Comparison of ENCODE assay signal across 10 cellular contexts in the genomic region with DNA sequence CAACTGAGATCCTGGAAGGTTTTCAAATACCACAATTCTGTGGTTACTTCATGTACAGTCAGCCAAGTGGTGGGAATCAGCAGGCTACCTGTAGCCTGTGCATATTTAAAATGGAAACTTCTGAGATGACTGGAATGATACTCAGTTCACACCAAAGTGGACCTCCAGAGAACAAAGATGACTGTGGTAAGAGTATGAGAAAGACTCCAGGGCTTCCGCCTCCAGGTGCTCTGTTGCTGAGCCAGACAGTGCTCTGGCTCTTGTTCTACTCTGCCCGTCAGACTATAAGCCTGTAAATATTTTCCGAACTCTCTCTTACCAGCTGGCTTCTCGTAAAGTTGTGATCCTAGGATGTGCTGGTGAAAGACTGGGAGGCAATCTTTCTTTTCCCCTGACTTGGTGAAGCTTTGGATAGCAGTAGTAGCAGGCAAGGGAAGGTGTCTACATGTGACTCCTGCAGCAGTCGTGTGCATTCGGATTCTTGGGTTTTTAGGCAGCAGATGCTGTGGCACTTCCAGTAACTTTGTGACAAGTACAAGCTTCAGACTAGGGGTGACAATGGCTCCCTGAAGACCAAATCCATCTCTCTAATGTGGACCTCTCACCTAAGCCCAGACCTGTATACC. TPM values are rescaled to one million over a fixed set of nuclear protein-coding genes. Genes with fewer than 3 reads are reported as not detected.
DNase-seq lines count a peak whose midpoint lies in the region; ATAC-seq, FAIRE-seq and TF ChIP-seq lines count a peak whose summit lies in the region.
"Had no signal": no experiment of that assay in that cellular context is flagged by ENCODE, and none has a peak within 500 bp of the region (broad histone marks: within the 10 kb centered on the region; RNA-seq: fewer than 3 reads in every experiment).

No MANE protein-coding gene starts in this region.

- peak; percentile 71 for ATAC-seq in activated CD8-positive, alpha-beta T cell treated with anti-CD3 and anti-CD28 coated beads for 36 hours
- ATAC-seq in activated CD8-positive, alpha-beta T cell treated with anti-CD3 and anti-CD28 coated beads, Interleukin-2, amount 10 ng/mL, durations not matched to agents 7 days and 5 days: no peak
- ATAC-seq in pancreas: peak in 3 of 4 donors; percentile 54 to 72 (median 60)

- 0 out of 2 replicates have a peak, but pooled peaks cover 6% of the 10 kb centered on the region for H3K4me1 ChIP-seq in GM23248 (ENCODE audit: insufficient read depth)
- peaks cover 0 to 5% (median 0%) of the 10 kb centered on the region in 3 donors for H3K4me1 ChIP-seq in pancreas
- H3K4me1 ChIP-seq in OCI-LY7 (ENCODE audit: insufficient read depth, low read length, poor library complexity, severe bottlenecking): no peaks in the 10 kb centered on the region

- H3K79me2 ChIP-seq in GM23248 (ENCODE audit: insufficient read depth) (peaks cover 11% of the 10 kb centered on the region; the same call in 1 of the 2 replicates), OCI-LY7 (ENCODE audit: insufficient read depth, low read depth, low read length) (no peaks in the 10 kb centered on the region)

- no peak for TF ChIP-seq CTCF in activated CD8-positive, alpha-beta T cell treated with anti-CD3 and anti-CD28 coated beads for 36 hours (IDR thresholded peaks at IDR 0.05)
- TF ChIP-seq CTCF in pancreas (IDR thresholded peaks at IDR 0.05) (no peak), OCI-LY7 (conservative IDR thresholded peaks at IDR 0.05; ENCODE audit: low read length) (no peak), nephron progenitor cell (IDR thresholded peaks at IDR 0.05) (no peak)

- no peak overlapping the region for H3K4me3 ChIP-seq in GM23248
- no peak overlapping the region for H3K4me3 ChIP-seq in pancreas
- H3K4me3 ChIP-seq in OCI-LY7 (ENCODE audit: low read depth, low read length, poor library complexity, severe bottlenecking): no peak overlapping the region

- no peaks in the 10 kb centered on the region; the same call in 1 of the 2 replicates for H3K36me3 ChIP-seq in GM23248 (ENCODE audit: low read depth)
- H3K36me3 ChIP-seq in pancreas: no peaks in the 10 kb centered on the region
- H3K36me3 ChIP-seq in OCI-LY7 (ENCODE audit: insufficient read depth, low read length): no peaks in the 10 kb centered on the region

- in situ Hi-C loops in GM23248 (cut with MboI): no loop called here

- no peaks in the 10 kb centered on the region for H3F3A ChIP-seq in GM23248 (ENCODE audit: insufficient read depth)

- H3K27me3 Mint-ChIP-seq in activated CD8-positive, alpha-beta T cell treated with anti-CD3 and anti-CD28 coated beads for 36 hours: no peaks in the 10 kb centered on the region
- no peaks in the 10 kb centered on the region for H3K27me3 Mint-ChIP-seq in activated CD8-positive, alpha-beta T cell treated with anti-CD3 and anti-CD28 coated beads, Interleukin-2, amount 10 ng/mL, durations not matched to agents 7 days and 5 days (ENCODE audit: low read depth)
- H3K27me3 Mint-ChIP-seq in nephron progenitor cell (ENCODE audit: low read depth, poor library complexity): peaks cover 7% of the 10 kb centered on the region
- H3K27me3 Mint-ChIP-seq: brain had no signal

- H3K27ac ChIP-seq in GM23248 (no peak overlapping the region), pancreas (no peak overlapping the region), OCI-LY7 (ENCODE audit: low read depth, low read length, poor library complexity, severe bottlenecking) (no peak overlapping the region)

- peak; percentile 42 for DNase-seq in activated CD8-positive, alpha-beta T cell treated with anti-CD3 and anti-CD28 coated beads for 36 hours
- no peak for DNase-seq in activated CD8-positive, alpha-beta T cell treated with anti-CD3 and anti-CD28 coated beads, Interleukin-2, amount 10 ng/mL, durations not matched to agents 7 days and 5 days
- DNase-seq in GM23248 (peak; percentile 23), M059J (ENCODE audit: low read depth) (peak; percentile 72), pancreas (no peak), iPS-NIHi7 (ENCODE audit: extremely low spot score) (no peak), OCI-LY7 (ENCODE audit: low spot score) (no peak), nephron progenitor cell (no peak)

- no peak overlapping the region for H3K4me3 Mint-ChIP-seq in activated CD8-positive, alpha-beta T cell treated with anti-CD3 and anti-CD28 coated beads for 36 hours
- no peak overlapping the region for H3K4me3 Mint-ChIP-seq in activated CD8-positive, alpha-beta T cell treated with anti-CD3 and anti-CD28 coated beads, Interleukin-2, amount 10 ng/mL, durations not matched to agents 7 days and 5 days
- no peak overlapping the region for H3K4me3 Mint-ChIP-seq in nephron progenitor cell
- H3K4me3 Mint-ChIP-seq: brain had no signal

- intact Hi-C loops in activated CD8-positive, alpha-beta T cell treated with anti-CD3 and anti-CD28 coated beads for 36 hours (cut with micrococcal nuclease): no loop called here
- intact Hi-C loops in pancreas (cut with DNase I): no loop called here
- intact Hi-C loops in OCI-LY7 (cut with micrococcal nuclease; ENCODE audit: unreplicated experiment): no loop called here

- CTCF ChIA-PET in activated CD8-positive, alpha-beta T cell treated with anti-CD3 and anti-CD28 coated beads for 36 hours (lab: Charles Lee): interaction anchor here (0.6 to 6.0 kb wide), 8 partner anchors 11 to 215 kb away, joined by 3 to 29 read pairs (median 4); a partner anchor contains a TSS
- CTCF ChIA-PET in activated CD8-positive, alpha-beta T cell treated with anti-CD3 and anti-CD28 coated beads, Interleukin-2, amount 10 ng/mL, durations not matched to agents 7 days and 5 days (lab: Charles Lee): interaction anchor here (1.0 to 3.3 kb wide), 9 partner anchors 8 to 215 kb away, joined by 3 to 16 read pairs (median 4); a partner anchor contains a TSS
- CTCF ChIA-PET in OCI-LY7 (lab: Charles Lee; ENCODE audit: unreplicated experiment): no interaction called here

- H3K4me2 ChIP-seq in GM23248 (ENCODE audit: unreplicated experiment): no peak overlapping the region
- H3K4me2 ChIP-seq in OCI-LY7 (ENCODE audit: low read length): no peak overlapping the region

- peaks cover 11% of the 10 kb centered on the region for H3K36me3 Mint-ChIP-seq in activated CD8-positive, alpha-beta T cell treated with anti-CD3 and anti-CD28 coated beads for 36 hours (ENCODE audit: low read depth)
- peaks cover 43% of the 10 kb centered on the region for H3K36me3 Mint-ChIP-seq in activated CD8-positive, alpha-beta T cell treated with anti-CD3 and anti-CD28 coated beads, Interleukin-2, amount 10 ng/mL, durations not matched to agents 7 days and 5 days (ENCODE audit: low read depth)
- no peaks in the 10 kb centered on the region for H3K36me3 Mint-ChIP-seq in nephron progenitor cell (ENCODE audit: low read depth)

- no peaks in the 10 kb centered on the region for H4K20me1 ChIP-seq in GM23248 (ENCODE audit: insufficient read depth)
- no peaks in the 10 kb centered on the region for H4K20me1 ChIP-seq in OCI-LY7 (ENCODE audit: insufficient read depth, low read length)

- BruUV-seq in OCI-LY7 (replicated peaks; lab: Mats Ljungman, UMichigan): no TSS peak

- no peak overlapping the region for H3K9ac ChIP-seq in GM23248

- FAIRE-seq in pancreas (lab: Jason Lieb, UNC): no peak
- FAIRE-seq: islet of Langerhans had no signal

- H3K9me3 ChIP-seq in GM23248 (ENCODE audit: low read depth) (no peaks in the 10 kb centered on the region), pancreas (no peaks in the 10 kb centered on the region), OCI-LY7 (ENCODE audit: low read length) (no peaks in the 10 kb centered on the region)

- H2AFZ ChIP-seq in GM23248 (no peak overlapping the region), OCI-LY7 (ENCODE audit: low read length) (no peak overlapping the region)

- H3K27ac Mint-ChIP-seq in activated CD8-positive, alpha-beta T cell treated with anti-CD3 and anti-CD28 coated beads for 36 hours: no peak overlapping the region
- H3K27ac Mint-ChIP-seq in activated CD8-positive, alpha-beta T cell treated with anti-CD3 and anti-CD28 coated beads, Interleukin-2, amount 10 ng/mL, durations not matched to agents 7 days and 5 days: no peak overlapping the region
- H3K27ac Mint-ChIP-seq in nephron progenitor cell: no peak overlapping the region
- H3K27ac Mint-ChIP-seq: brain had no signal

- 83 to 87% methylated on average over 6 of the region's 6 CpGs for WGBS in GM23248 (ENCODE audit: low coverage in 1 of 2, low lambda C conversion rate in 2 of 2, missing lambda C conversion rate in 2 of 2), 2 experiments
- 58 to 64% methylated on average over 6 of the region's 6 CpGs for WGBS in pancreas, 2 donors

- H3K4me1 Mint-ChIP-seq in activated CD8-positive, alpha-beta T cell treated with anti-CD3 and anti-CD28 coated beads for 36 hours (ENCODE audit: low read depth): peaks cover 56% of the 10 kb centered on the region
- H3K4me1 Mint-ChIP-seq in activated CD8-positive, alpha-beta T cell treated with anti-CD3 and anti-CD28 coated beads, Interleukin-2, amount 10 ng/mL, durations not matched to agents 7 days and 5 days (ENCODE audit: low read depth): peaks cover 59% of the 10 kb centered on the region
- peaks cover 19% of the 10 kb centered on the region for H3K4me1 Mint-ChIP-seq in nephron progenitor cell

- POLR2A ChIA-PET in activated CD8-positive, alpha-beta T cell treated with anti-CD3 and anti-CD28 coated beads for 36 hours (lab: Charles Lee): interaction anchor here (0.8 to 1.5 kb wide), 2 partner anchors 13 to 19 kb away, joined by 3 to 5 read pairs; no protein-coding TSS in a partner anchor
- POLR2A ChIA-PET in activated CD8-positive, alpha-beta T cell treated with anti-CD3 and anti-CD28 coated beads, Interleukin-2, amount 10 ng/mL, durations not matched to agents 7 days and 5 days (lab: Charles Lee): no interaction called here
- POLR2A ChIA-PET in OCI-LY7 (lab: Charles Lee): interaction anchor here (0.6 kb wide), 1 partner anchor 437 kb away, joined by 5 read pairs; no protein-coding TSS in a partner anchor

- H3K9me3 Mint-ChIP-seq in activated CD8-positive, alpha-beta T cell treated with anti-CD3 and anti-CD28 coated beads for 36 hours: no peaks in the 10 kb centered on the region
- no peaks in the 10 kb centered on the region for H3K9me3 Mint-ChIP-seq in activated CD8-positive, alpha-beta T cell treated with anti-CD3 and anti-CD28 coated beads, Interleukin-2, amount 10 ng/mL, durations not matched to agents 7 days and 5 days (ENCODE audit: insufficient read depth)
- no peaks in the 10 kb centered on the region for H3K9me3 Mint-ChIP-seq in nephron progenitor cell

- H3K27me3 ChIP-seq in GM23248 (replicated peaks; ENCODE audit: insufficient read depth) (no peaks in the 10 kb centered on the region), pancreas (no peaks in the 10 kb centered on the region)

- H3K9me2 ChIP-seq in GM23248 (ENCODE audit: insufficient read depth): no peaks in the 10 kb centered on the region
- H3K9me2 ChIP-seq in OCI-LY7 (ENCODE audit: insufficient read depth, low read length): no peaks in the 10 kb centered on the region

RNA-seq across cellular contexts. Expression of a gene that starts 23.1 kb away (rescaled TPM):
- 10 to 100 TPM; 21.1 to 21.5 TPM for total RNA-seq in activated CD8-positive, alpha-beta T cell treated with anti-CD3 and anti-CD28 coated beads for 36 hours
- 10 to 100 TPM; 43.4 to 46.7 TPM for total RNA-seq in activated CD8-positive, alpha-beta T cell treated with anti-CD3 and anti-CD28 coated beads, Interleukin-2, amount 10 ng/mL, durations not matched to agents 7 days and 5 days
- total RNA-seq in GM23248 (2014; rRNA removed; shearing (Covaris generic)): 21.0 and 27.2 TPM in 2 replicates
- polyA plus RNA-seq in GM23248 (2016; fragmentation: Nextera tagmentation; extraction: Ambion mirVana): 16.4 and 18.7 TPM in 2 replicates
- total RNA-seq in M059J (2014; rRNA removed; shearing (Covaris generic)): 21.2 and 30.7 TPM in 2 replicates
- total RNA-seq in pancreas: 10 to 100 TPM in 1 of 6 donors, 1 to 10 TPM in 5; 4.4 to 11.4 (median 5.4) TPM
- polyA plus RNA-seq in pancreas: 10 to 100 TPM in 1 of 2 donors, 1 to 10 TPM in 1; 9.3 to 14.5 TPM
- 6.1 and 7.4 TPM in 2 replicates for total RNA-seq in OCI-LY7 (2014; rRNA removed; shearing (Covaris generic))
- 8.5 and 11.3 TPM in 2 replicates for total RNA-seq in OCI-LY7 (2022)

Comparison
In these comparisons a context has a peak if more than half of its experiments do, and no peak if none do; other contexts are left out.
1. DNase-seq: peak in activated CD8-positive, alpha-beta T cell treated with anti-CD3 and anti-CD28 coated beads for 36 hours (single experiment), GM23248 (single experiment) and M059J (single experiment); none in activated CD8-positive, alpha-beta T cell treated with anti-CD3 and anti-CD28 coated beads, Interleukin-2, amount 10 ng/mL, durations not matched to agents 7 days and 5 days (single experiment), pancreas (0 of 6), iPS-NIHi7 (single experiment), OCI-LY7 (single experiment) and nephron progenitor cell (single experiment).